In the genomic region with DNA sequence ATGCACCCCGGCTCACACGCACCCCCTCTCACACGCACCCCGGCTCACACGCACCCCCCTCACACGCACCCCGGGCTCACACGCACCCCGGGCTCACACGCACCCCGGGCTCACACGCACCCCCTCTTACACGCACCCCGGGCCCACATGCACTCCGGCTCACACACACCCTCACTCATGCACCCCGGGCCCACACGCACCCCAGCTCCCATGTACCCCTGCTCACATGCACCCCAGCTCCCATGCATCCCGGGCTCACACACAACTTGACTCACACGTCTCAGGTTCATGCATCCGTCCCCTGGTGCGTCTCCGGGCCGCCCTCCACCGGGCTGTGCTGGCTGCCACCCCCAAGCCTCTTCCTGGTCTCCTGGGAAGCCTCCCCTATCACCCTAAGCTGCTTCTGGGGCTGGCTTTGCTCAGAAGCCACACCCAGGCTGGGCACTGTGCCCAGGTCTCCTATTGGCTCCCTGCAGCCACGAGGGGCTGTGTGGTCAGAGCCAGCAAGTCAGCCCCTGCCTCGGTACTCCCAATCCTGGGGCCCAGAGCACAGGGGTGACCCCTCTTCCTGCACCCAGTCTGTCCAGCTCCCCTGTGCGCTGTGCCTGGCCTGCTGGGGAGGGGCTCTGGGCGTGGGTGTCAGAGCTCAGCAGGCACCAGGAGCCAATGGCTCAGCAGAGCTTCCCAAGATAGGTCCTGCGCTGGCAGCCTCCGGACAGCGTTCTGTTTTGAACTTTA, we compare ENCODE assay signal across 8 cellular contexts. TPM values are rescaled to one million over a fixed set of nuclear protein-coding genes. Genes with fewer than 3 reads are reported as not detected.
A peak's percentile ranks its signal among the peaks of the same experiment; 100 is the strongest.
DNase-seq lines count a peak whose midpoint lies in the region; ATAC-seq, FAIRE-seq and TF ChIP-seq lines count a peak whose summit lies in the region.

No MANE protein-coding gene starts in this region.

- H3K36me3 Mint-ChIP-seq in activated T-helper 17 cell treated with anti-CD3 and anti-CD28 coated beads, Interleukin-2, amount 50 U/mL, for 72 hours (ENCODE audit: low read depth) = no peaks in the 10 kb centered on the region
- no peaks in the 10 kb centered on the region for H3K36me3 Mint-ChIP-seq in nephron progenitor cell (ENCODE audit: low read depth)

- FAIRE-seq in GM12891 (lab: Jason Lieb, UNC) = no peak

- H3K27ac ChIP-seq in VCaP = peak overlapping the region; percentile 60
- H3K27ac ChIP-seq in substantia nigra (ENCODE audit: low read depth, low read length, poor library complexity, severe bottlenecking) = no peak overlapping the region

- peak overlapping the region in 1 of 2 donors; percentile 96 for H3K27ac Mint-ChIP-seq in stimulated activated naive CD8-positive, alpha-beta T cell treated with anti-CD3 and anti-CD28 coated beads, Interleukin-15, amount 100 ng/mL, for 72 hours
- H3K27ac Mint-ChIP-seq in activated T-helper 17 cell treated with anti-CD3 and anti-CD28 coated beads, Interleukin-2, amount 50 U/mL, for 72 hours = no peak overlapping the region
- H3K27ac Mint-ChIP-seq in nephron progenitor cell = no peak overlapping the region

- DNase-seq in stimulated activated naive CD8-positive, alpha-beta T cell treated with anti-CD3 and anti-CD28 coated beads, Interleukin-15, amount 100 ng/mL, for 72 hours = no peak
- no peak for DNase-seq in stimulated activated naive CD8-positive, alpha-beta T cell treated with anti-CD3 and anti-CD28 coated beads, Interleukin-15, Interleukin-2, amounts not matched to agents 100 U/mL and 50 U/mL, for 24 hours
- DNase-seq in left ventricle myocardium superior = peak; percentile 92
- peak in 34 of 49 donors; percentile 16 to 93 (median 48) for DNase-seq in substantia nigra (lab: John Stamatoyannopoulos, UW)
- no peak for DNase-seq in GM12891 (ENCODE audit: insufficient read length, low spot score)
- no peak for DNase-seq in nephron progenitor cell

- H3K9me3 Mint-ChIP-seq in stimulated activated naive CD8-positive, alpha-beta T cell treated with anti-CD3 and anti-CD28 coated beads, Interleukin-15, amount 100 ng/mL, for 72 hours = no peaks in the 10 kb centered on the region
- no peaks in the 10 kb centered on the region for H3K9me3 Mint-ChIP-seq in activated T-helper 17 cell treated with anti-CD3 and anti-CD28 coated beads, Interleukin-2, amount 50 U/mL, for 72 hours
- H3K9me3 Mint-ChIP-seq in nephron progenitor cell = no peaks in the 10 kb centered on the region

- ATAC-seq in stimulated activated naive CD8-positive, alpha-beta T cell treated with anti-CD3 and anti-CD28 coated beads, Interleukin-15, amount 100 ng/mL, for 72 hours = peak; percentile 27
- ATAC-seq in stimulated activated naive CD8-positive, alpha-beta T cell treated with anti-CD3 and anti-CD28 coated beads, Interleukin-15, Interleukin-2, amounts not matched to agents 100 U/mL and 50 U/mL, for 24 hours = no peak
- peak; percentile 76 for ATAC-seq in left ventricle myocardium superior
- no peak for ATAC-seq in activated T-helper 17 cell treated with anti-CD3 and anti-CD28 coated beads, Interleukin-2, amount 50 U/mL, for 72 hours (replicated peaks)

- no peaks in the 10 kb centered on the region for H3K27me3 Mint-ChIP-seq in stimulated activated naive CD8-positive, alpha-beta T cell treated with anti-CD3 and anti-CD28 coated beads, Interleukin-15, amount 100 ng/mL, for 72 hours
- H3K27me3 Mint-ChIP-seq in activated T-helper 17 cell treated with anti-CD3 and anti-CD28 coated beads, Interleukin-2, amount 50 U/mL, for 72 hours = no peaks in the 10 kb centered on the region
- H3K27me3 Mint-ChIP-seq in nephron progenitor cell (ENCODE audit: low read depth, poor library complexity) = no peaks in the 10 kb centered on the region

- H3K4me3 Mint-ChIP-seq in stimulated activated naive CD8-positive, alpha-beta T cell treated with anti-CD3 and anti-CD28 coated beads, Interleukin-15, amount 100 ng/mL, for 72 hours = no peak overlapping the region
- H3K4me3 Mint-ChIP-seq in activated T-helper 17 cell treated with anti-CD3 and anti-CD28 coated beads, Interleukin-2, amount 50 U/mL, for 72 hours = no peak overlapping the region
- H3K4me3 Mint-ChIP-seq in nephron progenitor cell = no peak overlapping the region

- TF ChIP-seq CTCF in VCaP (conservative IDR thresholded peaks at IDR 0.05) (no peak), nephron progenitor cell (IDR thresholded peaks at IDR 0.05) (no peak)

- H3K4me1 Mint-ChIP-seq in stimulated activated naive CD8-positive, alpha-beta T cell treated with anti-CD3 and anti-CD28 coated beads, Interleukin-15, amount 100 ng/mL, for 72 hours = peaks cover 18% of the 10 kb centered on the region
- H3K4me1 Mint-ChIP-seq in activated T-helper 17 cell treated with anti-CD3 and anti-CD28 coated beads, Interleukin-2, amount 50 U/mL, for 72 hours = no peaks in the 10 kb centered on the region
- peaks cover 47% of the 10 kb centered on the region for H3K4me1 Mint-ChIP-seq in nephron progenitor cell

- intact Hi-C loops in left ventricle myocardium superior (cut with micrococcal nuclease) = no loop called here

- no peak for TF ChIP-seq POLR2A in GM12891 (IDR thresholded peaks at IDR 0.05; ENCODE audit: low read depth, low read length)

TF ChIP-seq in GM12891, 5 proteins besides CTCF, POLR2A, EP300 and RAD21:
- TF ChIP-seq TAF1 (IDR thresholded peaks at IDR 0.05; ENCODE audit: low read depth, low read length) (no peak), PAX5 (IDR thresholded peaks at IDR 0.05; ENCODE audit: insufficient read depth, low read length, severe bottlenecking) (no peak), SPI1 (IDR thresholded peaks at IDR 0.05; ENCODE audit: low read depth, low read length) (no peak), POLR2AphosphoS5 (IDR thresholded peaks at IDR 0.05; ENCODE audit: low read depth, low read length) (no peak), POU2F2 (IDR thresholded peaks at IDR 0.05; ENCODE audit: low read depth, low read length) (no peak)

RNA-seq across cellular contexts. Expression of gene TSPAN4, which starts 16.9 kb away (rescaled TPM):
- 40.5 TPM for total RNA-seq in left ventricle myocardium superior
- 10 to 100 TPM in 1 of 2 donors, 1 to 10 TPM in 1; 6.0 to 11.2 TPM for total RNA-seq in activated T-helper 17 cell treated with anti-CD3 and anti-CD28 coated beads, Interleukin-2, amount 50 U/mL, for 72 hours
- 5.6 TPM for polyA plus RNA-seq in GM12891 (2012; ENCODE audit: low read depth, missing spikeins)

RNA-seq across cellular contexts. Expression of gene POLR2L, which starts 17.2 kb away (rescaled TPM):
- total RNA-seq in left ventricle myocardium superior = 266 TPM
- 100 to 1,000 TPM in 1 of 2 donors, 10 to 100 TPM in 1; 41.2 to 106 TPM for total RNA-seq in activated T-helper 17 cell treated with anti-CD3 and anti-CD28 coated beads, Interleukin-2, amount 50 U/mL, for 72 hours
- 195 TPM for polyA plus RNA-seq in GM12891 (2012; ENCODE audit: low read depth, missing spikeins)

RNA-seq across cellular contexts. Expression of gene CD151, which starts 26.8 kb away (rescaled TPM):
- 401 TPM for total RNA-seq in left ventricle myocardium superior
- total RNA-seq in activated T-helper 17 cell treated with anti-CD3 and anti-CD28 coated beads, Interleukin-2, amount 50 U/mL, for 72 hours = 10 to 100 TPM; 61.5 to 74.6 TPM
- polyA plus RNA-seq in GM12891 (2012; ENCODE audit: low read depth, missing spikeins) = 11.5 TPM

RNA-seq across cellular contexts. Expression of gene CRACR2B, which starts 31.8 kb away (rescaled TPM):
- total RNA-seq in left ventricle myocardium superior = 31.0 TPM
- total RNA-seq in activated T-helper 17 cell treated with anti-CD3 and anti-CD28 coated beads, Interleukin-2, amount 50 U/mL, for 72 hours = 1 to 10 TPM; 1.4 to 1.9 TPM
- polyA plus RNA-seq in GM12891 (2012; ENCODE audit: low read depth, missing spikeins) = 3.6 TPM

RNA-seq across cellular contexts. Expression of gene PNPLA2, which starts 40.8 kb away (rescaled TPM):
- total RNA-seq in left ventricle myocardium superior = 321 TPM
- 10 to 100 TPM; 36.8 to 39.3 TPM for total RNA-seq in activated T-helper 17 cell treated with anti-CD3 and anti-CD28 coated beads, Interleukin-2, amount 50 U/mL, for 72 hours
- 14.8 TPM for polyA plus RNA-seq in GM12891 (2012; ENCODE audit: low read depth, missing spikeins)

Comparison
In these comparisons a context has a peak if more than half of its experiments do, and no peak if none do; other contexts are left out.
1. ATAC-seq: peak in stimulated activated naive CD8-positive, alpha-beta T cell treated with anti-CD3 and anti-CD28 coated beads, Interleukin-15, amount 100 ng/mL, for 72 hours (single experiment) and left ventricle myocardium superior (single experiment); none in stimulated activated naive CD8-positive, alpha-beta T cell treated with anti-CD3 and anti-CD28 coated beads, Interleukin-15, Interleukin-2, amounts not matched to agents 100 U/mL and 50 U/mL, for 24 hours (single experiment) and activated T-helper 17 cell treated with anti-CD3 and anti-CD28 coated beads, Interleukin-2, amount 50 U/mL, for 72 hours (single experiment).
2. DNase-seq: peak in left ventricle myocardium superior (single experiment) and substantia nigra (34 of 49); none in stimulated activated naive CD8-positive, alpha-beta T cell treated with anti-CD3 and anti-CD28 coated beads, Interleukin-15, amount 100 ng/mL, for 72 hours (0 of 2), stimulated activated naive CD8-positive, alpha-beta T cell treated with anti-CD3 and anti-CD28 coated beads, Interleukin-15, Interleukin-2, amounts not matched to agents 100 U/mL and 50 U/mL, for 24 hours (single experiment), GM12891 (single experiment) and nephron progenitor cell (single experiment).